Comparison of ENCODE assay signal across 12 cellular contexts in genomic region chr2:145748927-145749326, GRCh38.
DNase-seq lines count a peak whose midpoint lies in the region; ATAC-seq lines count a peak whose summit lies in the region.
"Had no signal": no experiment of that assay in that cellular context is flagged by ENCODE, and none has a peak within 500 bp of the region (broad histone marks: within the 10 kb centered on the region; RNA-seq: fewer than 3 reads in every experiment).

No MANE protein-coding gene starts in this region.

- peak; percentile 60 for ATAC-seq in GM18909 (IDR thresholded peaks at IDR 0.05; ENCODE audit: poor library complexity, unreplicated experiment)
- peak; percentile 48 for ATAC-seq in GM21619 (IDR thresholded peaks at IDR 0.05; ENCODE audit: unreplicated experiment)
- ATAC-seq in HG03108 (IDR thresholded peaks at IDR 0.05; ENCODE audit: unreplicated experiment): peak; percentile 63
- ATAC-seq: WTC11 had no signal

- intact Hi-C loops in dendritic cell treated with granulocyte-macrophage colony-stimulating factor and Interleukin-4, amounts not matched to agents 40 ng/mL and 50 ng/mL, for 4 days (cut with micrococcal nuclease): no loop called here

- peak overlapping the region; percentile 39 for H3K27ac Mint-ChIP-seq in dendritic cell treated with granulocyte-macrophage colony-stimulating factor and Interleukin-4, amounts not matched to agents 40 ng/mL and 50 ng/mL, for 4 days
- H3K27ac Mint-ChIP-seq: activated naive CD4-positive, alpha-beta T cell treated with anti-CD3 and anti-CD28 coated beads for 36 hours; WTC11 had no signal

- H3K4me3 Mint-ChIP-seq in dendritic cell treated with granulocyte-macrophage colony-stimulating factor and Interleukin-4, amounts not matched to agents 40 ng/mL and 50 ng/mL, for 4 days: no peak overlapping the region
- H3K4me3 Mint-ChIP-seq: activated naive CD4-positive, alpha-beta T cell treated with anti-CD3 and anti-CD28 coated beads for 36 hours; WTC11 had no signal

- H3K4me1 Mint-ChIP-seq in dendritic cell treated with granulocyte-macrophage colony-stimulating factor and Interleukin-4, amounts not matched to agents 40 ng/mL and 50 ng/mL, for 4 days (ENCODE audit: low read depth): peaks cover 66% of the 10 kb centered on the region

- no peak for DNase-seq in G401 (ENCODE audit: low spot score)
- no peak for DNase-seq in activated CD4-positive, CD25-positive, alpha-beta regulatory T cell (lab: John Stamatoyannopoulos, UW)
- no peak for DNase-seq in activated effector memory CD4-positive, alpha-beta T cell treated with anti-CD3 and anti-CD28 coated beads, Interleukin-2, amount 50 U/mL, for 16 hours
- DNase-seq: activated naive CD4-positive, alpha-beta T cell treated with anti-CD3 and anti-CD28 coated beads for 36 hours; cortex of kidney; DMS 273 treated with DMSO at 0.1 percent for 48 hours; uterus had no signal

- in situ Hi-C loops in G401 (cut with HindIII; ENCODE audit: low sequenced_read_pairs): no loop called here

- no peaks in the 10 kb centered on the region for H3K36me3 Mint-ChIP-seq in dendritic cell treated with granulocyte-macrophage colony-stimulating factor and Interleukin-4, amounts not matched to agents 40 ng/mL and 50 ng/mL, for 4 days (ENCODE audit: low read depth)
- H3K36me3 Mint-ChIP-seq: WTC11 had no signal

- peaks cover 9% of the 10 kb centered on the region for H3K9me3 Mint-ChIP-seq in dendritic cell treated with granulocyte-macrophage colony-stimulating factor and Interleukin-4, amounts not matched to agents 40 ng/mL and 50 ng/mL, for 4 days
- H3K9me3 Mint-ChIP-seq: activated naive CD4-positive, alpha-beta T cell treated with anti-CD3 and anti-CD28 coated beads for 36 hours; WTC11 had no signal

- no peaks in the 10 kb centered on the region for H3K27me3 Mint-ChIP-seq in dendritic cell treated with granulocyte-macrophage colony-stimulating factor and Interleukin-4, amounts not matched to agents 40 ng/mL and 50 ng/mL, for 4 days
